Comparison of ENCODE assay signal across 10 cellular contexts in the genomic region with DNA sequence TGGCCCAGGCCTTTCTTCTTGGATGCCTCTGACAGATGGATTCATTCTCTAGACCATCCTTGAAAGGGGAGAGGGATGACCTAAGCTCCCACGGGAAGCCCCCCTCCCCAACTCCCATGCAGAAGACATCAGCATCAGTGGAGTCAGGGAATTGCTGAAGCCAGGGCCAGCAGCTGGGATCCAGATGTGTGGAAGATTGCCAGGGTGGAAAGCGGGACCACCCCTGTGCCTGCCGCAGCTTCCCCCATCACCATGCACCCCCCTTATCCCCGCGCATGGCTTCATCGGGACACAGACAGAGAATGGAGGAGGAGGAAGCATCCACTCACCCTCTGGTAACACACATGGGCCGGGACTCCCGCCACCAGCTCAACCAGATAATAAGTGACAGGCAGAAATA.
"Had no signal": no experiment of that assay in that cellular context is flagged by ENCODE, and none has a peak within 500 bp of the region (broad histone marks: within the 10 kb centered on the region; RNA-seq: fewer than 3 reads in every experiment).

No MANE protein-coding gene starts in this region.

- H3K4me1 Mint-ChIP-seq: IgD-negative memory B cell had no signal

- H3K4me3 Mint-ChIP-seq: HFFc6, IgD-negative memory B cell had no signal

- ATAC-seq: HCT116, HepG2 had no signal

- H3K27ac Mint-ChIP-seq: HFFc6 had no signal

- H3K4me3 ChIP-seq: GM23248, HAP-1 had no signal

- H3K27ac ChIP-seq: GM23248, HL-60 had no signal

- H3K36me3 ChIP-seq: HAP-1 had no signal

- H3K9ac ChIP-seq: GM23248 had no signal

- H3K9me3 Mint-ChIP-seq: HFFc6, IgD-negative memory B cell had no signal

- H2AFZ ChIP-seq: GM23248 had no signal

- H3K36me3 Mint-ChIP-seq: IgD-negative memory B cell had no signal

- DNase-seq: GM23248, GOT3, H7, HFFc6, KG1 had no signal

- H3K9me3 ChIP-seq: HAP-1 had no signal
